Comparison of ENCODE assay signal across 14 cellular contexts in the genomic region with DNA sequence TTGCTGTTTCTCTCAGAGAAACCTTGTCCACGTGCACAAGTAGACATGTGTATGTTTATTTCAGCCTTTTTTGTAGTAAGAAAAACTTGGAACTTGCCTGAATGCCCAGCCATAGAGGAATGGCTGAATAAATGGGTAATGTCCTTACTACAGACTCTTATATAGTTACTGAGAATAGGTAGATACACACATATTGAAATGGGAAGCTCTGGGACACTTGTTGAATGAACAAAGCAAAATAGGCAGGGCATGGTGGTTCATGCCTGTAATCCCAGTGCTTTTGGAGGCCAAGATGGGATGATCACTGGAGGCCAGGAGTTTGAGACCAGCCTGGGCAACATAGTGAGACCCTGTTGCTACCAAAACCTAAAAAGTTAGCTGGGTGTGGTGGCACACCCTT. TPM values are rescaled to one million over a fixed set of nuclear protein-coding genes. Genes with fewer than 3 reads are reported as not detected.
A peak's percentile ranks its signal among the peaks of the same experiment; 100 is the strongest.
DNase-seq lines count a peak whose midpoint lies in the region; ATAC-seq and TF ChIP-seq lines count a peak whose summit lies in the region.
"Had no signal": no experiment of that assay in that cellular context is flagged by ENCODE, and none has a peak within 500 bp of the region (broad histone marks: within the 10 kb centered on the region; RNA-seq: fewer than 3 reads in every experiment).

No MANE protein-coding gene starts in this region.

- H3K27ac ChIP-seq in PC-9: no peak overlapping the region
- H3K27ac ChIP-seq in skeletal muscle tissue (ENCODE audit: low read depth, low read length): no peak overlapping the region

- BruUV-seq in PC-9 (replicated peaks; lab: Mats Ljungman, UMichigan): no TSS peak

- H3K27me3 Mint-ChIP-seq in activated T-cell treated with anti-CD3 and anti-CD28 coated beads, Interleukin-2, amount 50 U/mL, for 72 hours (ENCODE audit: low read depth): no peaks in the 10 kb centered on the region

- POLR2A ChIA-PET in PC-9 (lab: Charles Lee; ENCODE audit: unreplicated experiment): interaction anchor here (0.6 kb wide), 1 partner anchor 476 kb away, joined by 4 read pairs; no protein-coding TSS in a partner anchor

- H3K27me3 ChIP-seq in PC-9 (ENCODE audit: insufficient read depth, low read depth): no peaks in the 10 kb centered on the region
- no peaks in the 10 kb centered on the region for H3K27me3 ChIP-seq in endocrine pancreas (ENCODE audit: control insufficient read depth, insufficient read depth, low read length)
- no peaks in the 10 kb centered on the region for H3K27me3 ChIP-seq in skeletal muscle tissue (ENCODE audit: control insufficient read depth in 3 of 3, insufficient read depth in 3 of 3, low read length in 3 of 3)

- intact Hi-C loops in PC-9 (cut with micrococcal nuclease; ENCODE audit: unreplicated experiment): loop anchor here (10.0 kb wide), 1 partner anchor 452 kb away; no protein-coding TSS in a partner anchor

- DNase-seq in activated T-cell treated with anti-CD3 and anti-CD28 coated beads, Interleukin-2, amount 50 U/mL, for 72 hours: no peak
- DNase-seq in activated T-cell treated with anti-CD3 and anti-CD28 coated beads for 4 hours (no peak), PC-9 (no peak), AG08396 (ENCODE audit: low spot score) (no peak), HCEC 1CT (no peak), GM03348 (ENCODE audit: low spot score) (no peak)
- DNase-seq: activated gamma-delta T cell treated with Interleukin-2 at 50 U/mL for 16 hours, cortex of kidney, foreskin fibroblast, islet precursor cell, NCI-H2171 treated with DMSO at 0.1 percent for 48 hours, small intestine had no signal

- H3K9me3 Mint-ChIP-seq in activated T-cell treated with anti-CD3 and anti-CD28 coated beads, Interleukin-2, amount 50 U/mL, for 72 hours: no peaks in the 10 kb centered on the region

- CTCF ChIA-PET in PC-9 (lab: Charles Lee): interaction anchor here (0.6 to 0.7 kb wide), 2 partner anchors 19 to 73 kb away, joined by 3 to 10 read pairs; no protein-coding TSS in a partner anchor

- H3K4me3 Mint-ChIP-seq in activated T-cell treated with anti-CD3 and anti-CD28 coated beads, Interleukin-2, amount 50 U/mL, for 72 hours: peak overlapping the region; percentile 87 to 97

- H3K36me3 ChIP-seq in PC-9 (ENCODE audit: low read depth) (peaks cover 9% of the 10 kb centered on the region; the same call in 1 of the 2 replicates), endocrine pancreas (ENCODE audit: control insufficient read depth, insufficient read depth, low read length) (peaks cover 3% of the 10 kb centered on the region), skeletal muscle tissue (ENCODE audit: control insufficient read depth in 3 of 3, insufficient read depth in 3 of 3, low read length in 3 of 3) (peaks cover 33 to 40% (median 35%) of the 10 kb centered on the region in 3 donors)

- no peaks in the 10 kb centered on the region for H3K9me3 ChIP-seq in PC-9 (ENCODE audit: insufficient read depth, low read depth)
- no peaks in the 10 kb centered on the region for H3K9me3 ChIP-seq in endocrine pancreas (ENCODE audit: control insufficient read depth, low read length)
- H3K9me3 ChIP-seq in skeletal muscle tissue (ENCODE audit: control insufficient read depth in 3 of 3, low read length in 3 of 3): no peaks in the 10 kb centered on the region

- H3K9me2 ChIP-seq in PC-9 (ENCODE audit: insufficient read depth): no peaks in the 10 kb centered on the region

- H3K9ac ChIP-seq in endocrine pancreas (ENCODE audit: control insufficient read depth, insufficient read depth, low read length) (peak overlapping the region; percentile 1), skeletal muscle tissue (ENCODE audit: low read depth in 1 of 3, low read length in 3 of 3) (peak overlapping the region in 2 of 3 donors; percentile 8 to 33)

- TF ChIP-seq CTCF in PC-9 (conservative IDR thresholded peaks at IDR 0.05): no peak

- H3K4me3 ChIP-seq in PC-9: no peak overlapping the region
- H3K4me3 ChIP-seq in endocrine pancreas (ENCODE audit: control insufficient read depth, insufficient read depth, low read length): no peak overlapping the region
- H3K4me3 ChIP-seq in skeletal muscle tissue (ENCODE audit: low read length in 3 of 3): no peak overlapping the region

- peaks cover 6% of the 10 kb centered on the region; the same call in 1 of the 2 replicates for H3F3A ChIP-seq in PC-9 (ENCODE audit: insufficient read depth, low read depth)

- ATAC-seq in activated T-cell treated with anti-CD3 and anti-CD28 coated beads, Interleukin-2, amount 50 U/mL, for 72 hours (replicated peaks in 1 of 2): no peak

- H3K79me2 ChIP-seq in PC-9 (ENCODE audit: low read depth): peaks cover 11% of the 10 kb centered on the region

- no peaks in the 10 kb centered on the region for H4K20me1 ChIP-seq in PC-9 (ENCODE audit: insufficient read depth)

- peaks cover 41% of the 10 kb centered on the region for H3K4me1 Mint-ChIP-seq in activated T-cell treated with anti-CD3 and anti-CD28 coated beads, Interleukin-2, amount 50 U/mL, for 72 hours (ENCODE audit: low read depth)

- no peak overlapping the region for H2AFZ ChIP-seq in PC-9

- H3K4me1 ChIP-seq in PC-9 (replicated peaks; ENCODE audit: insufficient read depth) (peaks cover 8% of the 10 kb centered on the region; the same call in 1 of the 2 replicates), endocrine pancreas (ENCODE audit: control insufficient read depth, insufficient read depth, low read length) (no peaks in the 10 kb centered on the region), skeletal muscle tissue (ENCODE audit: control insufficient read depth in 3 of 3, insufficient read depth in 3 of 3, low read length in 3 of 3) (peaks cover 29 to 33% (median 31%) of the 10 kb centered on the region in 3 donors)

- peaks cover 4 to 21% of the 10 kb centered on the region in 2 donors for H3K36me3 Mint-ChIP-seq in activated T-cell treated with anti-CD3 and anti-CD28 coated beads, Interleukin-2, amount 50 U/mL, for 72 hours (ENCODE audit: insufficient read depth in 2 of 2)

- peak overlapping the region; percentile 83 for H3K4me2 ChIP-seq in PC-9

- H3K27ac Mint-ChIP-seq in activated T-cell treated with anti-CD3 and anti-CD28 coated beads, Interleukin-2, amount 50 U/mL, for 72 hours: peak overlapping the region; percentile 75

RNA-seq across cellular contexts. Expression of gene UNC45A, which starts 1.7 kb away (rescaled TPM):
- total RNA-seq in activated T-cell treated with anti-CD3 and anti-CD28 coated beads, Interleukin-2, amount 50 U/mL, for 72 hours: 10 to 100 TPM; 65.9 to 76.8 TPM
- total RNA-seq in PC-9 (2021): 81.8 and 86.0 TPM in 2 replicates
- 30.3 TPM for total RNA-seq in skeletal muscle tissue

RNA-seq across cellular contexts. Expression of gene HDDC3, which starts 4.5 kb away (rescaled TPM):
- 10 to 100 TPM; 37.6 to 53.7 TPM for total RNA-seq in activated T-cell treated with anti-CD3 and anti-CD28 coated beads, Interleukin-2, amount 50 U/mL, for 72 hours
- total RNA-seq in PC-9 (2021): 18.1 and 20.9 TPM in 2 replicates
- 5.7 TPM for total RNA-seq in skeletal muscle tissue

RNA-seq across cellular contexts. Expression of gene RCCD1, which starts 17.9 kb away (rescaled TPM):
- 10 to 100 TPM; 26.2 to 27.6 TPM for total RNA-seq in activated T-cell treated with anti-CD3 and anti-CD28 coated beads, Interleukin-2, amount 50 U/mL, for 72 hours
- 51.4 and 51.5 TPM in 2 replicates for total RNA-seq in PC-9 (2021)
- total RNA-seq in skeletal muscle tissue: 11.5 TPM

RNA-seq across cellular contexts. Expression of gene MAN2A2, which starts 33.7 kb away (rescaled TPM):
- 100 to 1,000 TPM; 159 to 190 TPM for total RNA-seq in activated T-cell treated with anti-CD3 and anti-CD28 coated beads, Interleukin-2, amount 50 U/mL, for 72 hours
- total RNA-seq in PC-9 (2021): 26.4 and 27.1 TPM in 2 replicates
- 14.1 TPM for total RNA-seq in skeletal muscle tissue

RNA-seq across cellular contexts. Expression of gene FES, which starts 52.5 kb away (rescaled TPM):
- 10 to 100 TPM; 68.3 to 81.5 TPM for total RNA-seq in activated T-cell treated with anti-CD3 and anti-CD28 coated beads, Interleukin-2, amount 50 U/mL, for 72 hours
- 2.1 and 3.8 TPM in 2 replicates for total RNA-seq in PC-9 (2021)
- 19.8 TPM for total RNA-seq in skeletal muscle tissue
